In genomic region chr20:58236612-58237317, GRCh38 we compare ENCODE assay signal across 8 cellular contexts. TPM values are rescaled to one million over a fixed set of nuclear protein-coding genes. Genes with fewer than 3 reads are reported as not detected.
DNase-seq lines count a peak whose midpoint lies in the region; ATAC-seq and TF ChIP-seq lines count a peak whose summit lies in the region.

No MANE protein-coding gene starts in this region.

- TF ChIP-seq CTCF in ovary (IDR thresholded peaks at IDR 0.05) = peak; percentile 77 to 87 (median 84)

- peak overlapping the region; percentile 21 for H3K9ac ChIP-seq in SK-N-MC (ENCODE audit: insufficient read length)

- DNase-seq in DMS79 treated with DMSO at 0.1 percent for 48 hours (lab: John Stamatoyannopoulos, UW) (peak; percentile 86), LoVo (ENCODE audit: low spot score) (peak; percentile 79), SK-N-MC (ENCODE audit: low read depth, low spot score) (no peak), Right ventricle myocardium inferior (ENCODE audit: missing footprints) (peak; percentile 89), ovary (peak; percentile 54 to 84 (median 76))

- H3K36me3 ChIP-seq in SK-N-MC (ENCODE audit: insufficient read depth, low read length) = no peaks in the 10 kb centered on the region
- no peaks in the 10 kb centered on the region for H3K36me3 ChIP-seq in ovary
- H3K36me3 ChIP-seq in thymus (ENCODE audit: control insufficient read depth, insufficient read depth) = peaks cover 3% of the 10 kb centered on the region

- 1 to 2% (median 2%) methylated on average over 43 of the region's 43 CpGs for WGBS in ovary, 3 donors
- under 1% methylated on average over 43 of the region's 43 CpGs for WGBS in thymus

- H3K27ac Mint-ChIP-seq in activated naive CD4-positive, alpha-beta T cell treated with anti-CD3 and anti-CD28 coated beads, Interleukin-2, amount 50 U/mL, for 24 hours = peak overlapping the region; percentile 95

- ATAC-seq in GM21737 (IDR thresholded peaks at IDR 0.05; ENCODE audit: unreplicated experiment) (peak; percentile 79), Right ventricle myocardium inferior (peak; percentile 95)

- peak overlapping the region; percentile 91 for H3K4me3 Mint-ChIP-seq in activated naive CD4-positive, alpha-beta T cell treated with anti-CD3 and anti-CD28 coated beads, Interleukin-2, amount 50 U/mL, for 24 hours

- H3K27me3 ChIP-seq in ovary = no peaks in the 10 kb centered on the region
- no peaks in the 10 kb centered on the region for H3K27me3 ChIP-seq in thymus (ENCODE audit: control insufficient read depth, insufficient read depth)

- H3K27ac ChIP-seq in SK-N-MC (no peak overlapping the region), ovary (no peak overlapping the region), thymus (ENCODE audit: low read depth) (no peak overlapping the region)

- H3K27me3 Mint-ChIP-seq in activated naive CD4-positive, alpha-beta T cell treated with anti-CD3 and anti-CD28 coated beads, Interleukin-2, amount 50 U/mL, for 24 hours = no peaks in the 10 kb centered on the region

- no peaks in the 10 kb centered on the region for H3K9me3 Mint-ChIP-seq in activated naive CD4-positive, alpha-beta T cell treated with anti-CD3 and anti-CD28 coated beads, Interleukin-2, amount 50 U/mL, for 24 hours

- no peak for TF ChIP-seq EP300 in ovary (IDR thresholded peaks at IDR 0.05)

- peak; percentile 10 for TF ChIP-seq POLR2A in ovary (IDR thresholded peaks at IDR 0.05)

- H3K9me3 ChIP-seq in SK-N-MC (ENCODE audit: low read depth, low read length) (no peaks in the 10 kb centered on the region), ovary (no peaks in the 10 kb centered on the region), thymus (ENCODE audit: control insufficient read depth) (no peaks in the 10 kb centered on the region)

- H3K4me1 Mint-ChIP-seq in activated naive CD4-positive, alpha-beta T cell treated with anti-CD3 and anti-CD28 coated beads, Interleukin-2, amount 50 U/mL, for 24 hours = peaks cover 21% of the 10 kb centered on the region

- intact Hi-C loops in Right ventricle myocardium inferior (cut with DNase I) (loop anchor here (1.0 to 10.0 kb wide), 4 partner anchors 211 to 601 kb away; partner anchors contain the start of genes NPEPL1 and STX16), ovary (cut with DNase I) (loop anchor here in 3 of 4 donors (5.0 to 10.0 kb wide), 4 partner anchors 411 to 988 kb away; partner anchors contain the start of genes GNAS (in 1 of the 3), GNAS-AS1 (in 1 of the 3) and STX16 (in 1 of the 3))

- H3K4me1 ChIP-seq in ovary (ENCODE audit: insufficient read depth) (no peaks in the 10 kb centered on the region), thymus (ENCODE audit: control insufficient read depth, insufficient read depth, low read length) (no peaks in the 10 kb centered on the region)

- no peaks in the 10 kb centered on the region for H3K36me3 Mint-ChIP-seq in activated naive CD4-positive, alpha-beta T cell treated with anti-CD3 and anti-CD28 coated beads, Interleukin-2, amount 50 U/mL, for 24 hours

- H3K4me3 ChIP-seq in SK-N-MC (peak overlapping the region; percentile 78), ovary (peak overlapping the region; percentile 8), thymus (ENCODE audit: low read length) (peak overlapping the region; percentile 55)

RNA-seq across cellular contexts. Expression of gene ANKRD60, which starts 8.3 kb away (rescaled TPM):
- total RNA-seq in Right ventricle myocardium inferior = not detected
- not detected for total RNA-seq in ovary
- not detected for polyA plus RNA-seq in ovary
- polyA plus RNA-seq in thymus = not detected

Comparison
In these comparisons a context has a peak if more than half of its experiments do, and no peak if none do; other contexts are left out.
1. H3K4me3 ChIP-seq: peak in every context shown above with its lines; median percentile 78 in SK-N-MC; 55 in thymus; 8 in ovary.